ENCODE assay signal across 2 cellular contexts in genomic region chr17:78958556-78959191, GRCh38.
TF ChIP-seq lines count a peak whose summit lies in the region.

No MANE protein-coding gene starts in this region.

TF ChIP-seq in K562, 482 proteins besides CTCF, POLR2A, EP300 and RAD21:
- 0 out of 2 replicates have a peak, but pooled peaks have one; percentile 13 for TF ChIP-seq SOX6 (IDR thresholded peaks at IDR 0.05)
- 0 out of 2 replicates have a peak, but pooled peaks have one; percentile 49 for TF ChIP-seq DPF2 (IDR thresholded peaks at IDR 0.05)
- TF ChIP-seq RBFOX2 (IDR thresholded peaks at IDR 0.05; ENCODE audit: low read depth, low read length) = no peak
- no peak for TF ChIP-seq SNRNP70 (optimal IDR thresholded peaks at IDR 0.05; ENCODE audit: low read depth, low read length)
- TF ChIP-seq RCOR1 (IDR thresholded peaks at IDR 0.05; ENCODE audit: borderline replicate concordance in 1 of 2, low read depth in 2 of 2, low read length in 2 of 2) = 0 out of 4 replicates have a peak, but pooled peaks of 1 of the 2 experiments have one; percentile 15
- TF ChIP-seq CBFA2T3 (IDR thresholded peaks at IDR 0.05) = 0 out of 2 replicates have a peak, but pooled peaks have one; percentile 8
- 0 out of 2 replicates have a peak, but pooled peaks have one; percentile 21 for TF ChIP-seq ZFX (CRISPR knock-in tag; IDR thresholded peaks at IDR 0.05)
- peak; percentile 93 for TF ChIP-seq FOSL1 (tag; conservative IDR thresholded peaks at IDR 0.05)
- no peak for TF ChIP-seq ZZZ3 (IDR thresholded peaks at IDR 0.05)
- no peak for TF ChIP-seq ATF1 (CRISPR knock-in tag; IDR thresholded peaks at IDR 0.05)
- TF ChIP-seq ATF1 (tag; IDR thresholded peaks at IDR 0.05) = 0 out of 2 replicates have a peak, but pooled peaks have one; percentile 15
- no peak for TF ChIP-seq HDAC6 (IDR thresholded peaks at IDR 0.05; ENCODE audit: low read depth, low read length)
- TF ChIP-seq ZNF449 (CRISPR knock-in tag; IDR thresholded peaks at IDR 0.05) = no peak
- TF ChIP-seq KDM1A (IDR thresholded peaks at IDR 0.05) = 0 out of 4 replicates have a peak, but pooled peaks of 1 of the 2 experiments have one; percentile 8
- TF ChIP-seq, protein P1, sequence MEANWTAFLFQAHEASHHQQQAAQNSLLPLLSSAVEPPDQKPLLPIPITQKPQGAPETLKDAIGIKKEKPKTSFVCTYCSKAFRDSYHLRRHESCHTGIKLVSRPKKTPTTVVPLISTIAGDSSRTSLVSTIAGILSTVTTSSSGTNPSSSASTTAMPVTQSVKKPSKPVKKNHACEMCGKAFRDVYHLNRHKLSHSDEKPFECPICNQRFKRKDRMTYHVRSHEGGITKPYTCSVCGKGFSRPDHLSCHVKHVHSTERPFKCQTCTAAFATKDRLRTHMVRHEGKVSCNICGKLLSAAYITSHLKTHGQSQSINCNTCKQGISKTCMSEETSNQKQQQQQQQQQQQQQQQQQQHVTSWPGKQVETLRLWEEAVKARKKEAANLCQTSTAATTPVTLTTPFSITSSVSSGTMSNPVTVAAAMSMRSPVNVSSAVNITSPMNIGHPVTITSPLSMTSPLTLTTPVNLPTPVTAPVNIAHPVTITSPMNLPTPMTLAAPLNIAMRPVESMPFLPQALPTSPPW (CRISPR knock-in tag; IDR thresholded peaks at IDR 0.05) = peak; percentile 60; the same call in 1 of the 2 replicates
- no peak for TF ChIP-seq ZNF57 (CRISPR knock-in tag; IDR thresholded peaks at IDR 0.05)
- peak; percentile 71; the same call in 1 of the 2 replicates for TF ChIP-seq SMARCE1 (IDR thresholded peaks at IDR 0.05)
- TF ChIP-seq SMARCA4 (IDR thresholded peaks at IDR 0.05) = peak; percentile 42; the same call in 1 of the 2 replicates
- peak; percentile 66 for TF ChIP-seq NFE2 (IDR thresholded peaks at IDR 0.05; ENCODE audit: low read depth)
- peak; percentile 54 for TF ChIP-seq MAFG (tag; conservative IDR thresholded peaks at IDR 0.05)
- peak; percentile 21; the same call in 1 of the 2 replicates for TF ChIP-seq JUND (IDR thresholded peaks at IDR 0.05; ENCODE audit: borderline replicate concordance, low read depth, low read length)
- peak; percentile 49; the same call in 2 of the 3 replicates for TF ChIP-seq JUND (tag; IDR thresholded peaks at IDR 0.05; ENCODE audit: borderline replicate concordance, low read depth, low read length)
- no peak for TF ChIP-seq ZNF3 (CRISPR knock-in tag; IDR thresholded peaks at IDR 0.05)
- TF ChIP-seq BHLHE40 (IDR thresholded peaks at IDR 0.05; ENCODE audit: low read length) = no peak
- no peak for TF ChIP-seq NR2C2 (CRISPR knock-in tag; IDR thresholded peaks at IDR 0.05)
- 0 out of 2 replicates have a peak, but pooled peaks have one; percentile 38 for TF ChIP-seq NR2C2 (tag; IDR thresholded peaks at IDR 0.05)
- peak; percentile 74; the same call in 1 of the 2 replicates for TF ChIP-seq CTBP1 (IDR thresholded peaks at IDR 0.05; ENCODE audit: borderline replicate concordance)
- TF ChIP-seq, protein P2, sequence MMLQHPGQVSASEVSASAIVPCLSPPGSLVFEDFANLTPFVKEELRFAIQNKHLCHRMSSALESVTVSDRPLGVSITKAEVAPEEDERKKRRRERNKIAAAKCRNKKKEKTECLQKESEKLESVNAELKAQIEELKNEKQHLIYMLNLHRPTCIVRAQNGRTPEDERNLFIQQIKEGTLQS (IDR thresholded peaks at IDR 0.05) = peak; percentile 55
- TF ChIP-seq, protein P2 (CRISPR knock-in tag; conservative IDR thresholded peaks at IDR 0.05) = no peak
- peak; percentile 66 for TF ChIP-seq ARID1B (IDR thresholded peaks at IDR 0.05)
- TF ChIP-seq, protein P3, sequence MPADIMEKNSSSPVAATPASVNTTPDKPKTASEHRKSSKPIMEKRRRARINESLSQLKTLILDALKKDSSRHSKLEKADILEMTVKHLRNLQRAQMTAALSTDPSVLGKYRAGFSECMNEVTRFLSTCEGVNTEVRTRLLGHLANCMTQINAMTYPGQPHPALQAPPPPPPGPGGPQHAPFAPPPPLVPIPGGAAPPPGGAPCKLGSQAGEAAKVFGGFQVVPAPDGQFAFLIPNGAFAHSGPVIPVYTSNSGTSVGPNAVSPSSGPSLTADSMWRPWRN (IDR thresholded peaks at IDR 0.05; ENCODE audit: low read depth) = peak; percentile 66; the same call in 1 of the 2 replicates
- no peak for TF ChIP-seq PHF20 (IDR thresholded peaks at IDR 0.05; ENCODE audit: partially characterized antibody)
- no peak for TF ChIP-seq IRF9 (tag; IDR thresholded peaks at IDR 0.05)
- peak; percentile 75; the same call in 1 of the 2 replicates for TF ChIP-seq MTA1 (IDR thresholded peaks at IDR 0.05; ENCODE audit: borderline replicate concordance)
- peak; percentile 63; the same call in 1 of the 2 replicates for TF ChIP-seq ZEB2 (IDR thresholded peaks at IDR 0.05)

TF ChIP-seq in GM12891, 5 proteins besides CTCF, POLR2A, EP300 and RAD21:
- no peak for TF ChIP-seq POLR2AphosphoS5 (IDR thresholded peaks at IDR 0.05; ENCODE audit: low read depth, low read length)
- TF ChIP-seq TAF1 (IDR thresholded peaks at IDR 0.05; ENCODE audit: low read depth, low read length) = no peak
- TF ChIP-seq PAX5 (IDR thresholded peaks at IDR 0.05; ENCODE audit: insufficient read depth, low read length, severe bottlenecking) = no peak
- TF ChIP-seq SPI1 (IDR thresholded peaks at IDR 0.05; ENCODE audit: low read depth, low read length) = no peak
- no peak for TF ChIP-seq POU2F2 (IDR thresholded peaks at IDR 0.05; ENCODE audit: low read depth, low read length)
TF ChIP-seq in GM12891: peak in this region for 0.
